8 cellular contexts compared by ENCODE assay signal in genomic region chr7:157335991-157336382, GRCh38. TPM values are rescaled to one million over a fixed set of nuclear protein-coding genes. Genes with fewer than 3 reads are reported as not detected.
DNase-seq lines count a peak whose midpoint lies in the region; ATAC-seq and TF ChIP-seq lines count a peak whose summit lies in the region.

No MANE protein-coding gene starts in this region.

- H3K4me1 Mint-ChIP-seq in activated T-cell treated with anti-CD3 and anti-CD28 coated beads, Interleukin-2, amount 50 U/mL, for 24 hours (ENCODE audit: low read depth) = peaks cover 33% of the 10 kb centered on the region
- H3K4me1 Mint-ChIP-seq in memory B cell (peaks cover 35% of the 10 kb centered on the region), type B pancreatic cell (ENCODE audit: unreplicated experiment) (peaks cover 20% of the 10 kb centered on the region)

- no peaks in the 10 kb centered on the region for H3K27me3 Mint-ChIP-seq in activated T-cell treated with anti-CD3 and anti-CD28 coated beads, Interleukin-2, amount 50 U/mL, for 24 hours
- H3K27me3 Mint-ChIP-seq in memory B cell = peaks cover 2% of the 10 kb centered on the region
- peaks cover 8% of the 10 kb centered on the region for H3K27me3 Mint-ChIP-seq in type B pancreatic cell

- ATAC-seq in memory B cell (ENCODE audit: low read depth) = no peak
- ATAC-seq in HG02642 (IDR thresholded peaks at IDR 0.05; ENCODE audit: poor library complexity, unreplicated experiment) = no peak

- TF ChIP-seq CTCF in brain microvascular endothelial cell (IDR thresholded peaks at IDR 0.05; ENCODE audit: low read depth, low read length, missing control alignments) = no peak
- TF ChIP-seq CTCF in type B pancreatic cell (conservative IDR thresholded peaks at IDR 0.05) = no peak

- H3K9me3 Mint-ChIP-seq in activated T-cell treated with anti-CD3 and anti-CD28 coated beads, Interleukin-2, amount 50 U/mL, for 24 hours = no peaks in the 10 kb centered on the region
- no peaks in the 10 kb centered on the region for H3K9me3 Mint-ChIP-seq in memory B cell
- H3K9me3 Mint-ChIP-seq in type B pancreatic cell = peaks cover 3% of the 10 kb centered on the region

- peak overlapping the region; percentile 97 for H3K27ac ChIP-seq in brain microvascular endothelial cell

- H3K27me3 ChIP-seq in brain microvascular endothelial cell (replicated peaks) = no peaks in the 10 kb centered on the region

- peak overlapping the region; percentile 95 for H3K4me3 Mint-ChIP-seq in activated T-cell treated with anti-CD3 and anti-CD28 coated beads, Interleukin-2, amount 50 U/mL, for 24 hours
- H3K4me3 Mint-ChIP-seq in memory B cell (peak overlapping the region; percentile 93), type B pancreatic cell (peak overlapping the region; percentile 96)

- H3K4me3 ChIP-seq in brain microvascular endothelial cell (ENCODE audit: low read depth, low read length) = peak overlapping the region; percentile 73

- peaks cover 34% of the 10 kb centered on the region for H3K36me3 Mint-ChIP-seq in activated T-cell treated with anti-CD3 and anti-CD28 coated beads, Interleukin-2, amount 50 U/mL, for 24 hours (ENCODE audit: low read depth)
- peaks cover 2% of the 10 kb centered on the region for H3K36me3 Mint-ChIP-seq in memory B cell
- peaks cover 18% of the 10 kb centered on the region for H3K36me3 Mint-ChIP-seq in type B pancreatic cell

- in situ Hi-C loops in brain microvascular endothelial cell (cut with HindIII; ENCODE audit: low pct_ligation_motif_present, low sequenced_read_pairs) = no loop called here

- no peaks in the 10 kb centered on the region for H3K36me3 ChIP-seq in brain microvascular endothelial cell (replicated peaks)

- H3K27ac Mint-ChIP-seq in activated T-cell treated with anti-CD3 and anti-CD28 coated beads, Interleukin-2, amount 50 U/mL, for 24 hours = peak overlapping the region; percentile 98
- peak overlapping the region; percentile 98 for H3K27ac Mint-ChIP-seq in memory B cell
- H3K27ac Mint-ChIP-seq in type B pancreatic cell = peak overlapping the region; percentile 97

- no peak for DNase-seq in activated T-cell treated with anti-CD3 and anti-CD28 coated beads, Interleukin-2, amount 50 U/mL, for 24 hours
- DNase-seq in activated T-cell treated with anti-CD3 and anti-CD28 coated beads, Interleukin-2, amount 50 U/mL, for 1 hour = no peak
- no peak for DNase-seq in brain microvascular endothelial cell
- DNase-seq in memory B cell (ENCODE audit: low spot score in 2 of 2) = no peak
- no peak for DNase-seq in type B pancreatic cell (ENCODE audit: extremely low spot score, unreplicated experiment)
- DNase-seq in stimulated activated CD4-positive, alpha-beta T cell treated with anti-CD3 and anti-CD28 coated beads, Interleukin-4, amount 100 ng/mL, for 1 hour = no peak
- DNase-seq in EL = no peak

RNA-seq across cellular contexts. Expression of gene DNAJB6, which starts 0.8 kb away (rescaled TPM):
- total RNA-seq in type B pancreatic cell (ENCODE audit: low replicate concordance) = 97.2 and 107 TPM in 2 replicates
